ENCODE assay signal across 8 cellular contexts in genomic region chr16:19520861-19521331, GRCh38.
DNase-seq lines count a peak whose midpoint lies in the region; ATAC-seq lines count a peak whose summit lies in the region.

No MANE protein-coding gene starts in this region.

- peaks cover 24% of the 10 kb centered on the region for H3K4me1 ChIP-seq in HUES48 (ENCODE audit: control insufficient read depth, insufficient read depth, low read length)

- no peak for ATAC-seq in GM18868 (IDR thresholded peaks at IDR 0.05; ENCODE audit: unreplicated experiment)

- H3K9me3 ChIP-seq in HUES48 (ENCODE audit: control insufficient read depth, insufficient read depth, low read length): no peaks in the 10 kb centered on the region

- H3K27ac ChIP-seq in HUES48 (ENCODE audit: low read depth, low read length): no peak overlapping the region

- no peaks in the 10 kb centered on the region for H3K9me3 Mint-ChIP-seq in activated naive CD4-positive, alpha-beta T cell treated with anti-CD3 and anti-CD28 coated beads, Interleukin-2, amount 50 U/mL, for 24 hours
- H3K9me3 Mint-ChIP-seq in stimulated activated naive CD8-positive, alpha-beta T cell treated with anti-CD3 and anti-CD28 coated beads, Interleukin-15, Interleukin-2, amounts not matched to agents 100 ng/mL and 50 ng/mL, for 24 hours: no peaks in the 10 kb centered on the region

- H3K27me3 Mint-ChIP-seq in activated naive CD4-positive, alpha-beta T cell treated with anti-CD3 and anti-CD28 coated beads, Interleukin-2, amount 50 U/mL, for 24 hours: no peaks in the 10 kb centered on the region
- H3K27me3 Mint-ChIP-seq in stimulated activated naive CD8-positive, alpha-beta T cell treated with anti-CD3 and anti-CD28 coated beads, Interleukin-15, Interleukin-2, amounts not matched to agents 100 ng/mL and 50 ng/mL, for 24 hours: no peaks in the 10 kb centered on the region

- peak overlapping the region; percentile 84 for H3K4me3 ChIP-seq in HUES48 (ENCODE audit: low read depth, low read length)

- peak overlapping the region; percentile 95 for H3K4me3 Mint-ChIP-seq in activated naive CD4-positive, alpha-beta T cell treated with anti-CD3 and anti-CD28 coated beads, Interleukin-2, amount 50 U/mL, for 24 hours
- H3K4me3 Mint-ChIP-seq in stimulated activated naive CD8-positive, alpha-beta T cell treated with anti-CD3 and anti-CD28 coated beads, Interleukin-15, Interleukin-2, amounts not matched to agents 100 ng/mL and 50 ng/mL, for 24 hours: peak overlapping the region; percentile 91

- no peaks in the 10 kb centered on the region for H3K27me3 ChIP-seq in HUES48 (ENCODE audit: control insufficient read depth, insufficient read depth, low read length)

- peak overlapping the region; percentile 96 for H3K27ac Mint-ChIP-seq in activated naive CD4-positive, alpha-beta T cell treated with anti-CD3 and anti-CD28 coated beads, Interleukin-2, amount 50 U/mL, for 24 hours
- peak overlapping the region; percentile 86 for H3K27ac Mint-ChIP-seq in stimulated activated naive CD8-positive, alpha-beta T cell treated with anti-CD3 and anti-CD28 coated beads, Interleukin-15, Interleukin-2, amounts not matched to agents 100 ng/mL and 50 ng/mL, for 24 hours

- DNase-seq in COLO829 (ENCODE audit: low spot score): peak; percentile 13
- peak; percentile 57 for DNase-seq in iris pigment epithelial cell (ENCODE audit: low read depth)
- DNase-seq in T-helper 9 cell: no peak
- DNase-seq in cerebellar nuclear complex (lab: John Stamatoyannopoulos, UW): no peak

- H3K36me3 ChIP-seq in HUES48 (ENCODE audit: control insufficient read depth, insufficient read depth, low read length): peaks cover 24% of the 10 kb centered on the region

- peak overlapping the region; percentile 75 for H3K9ac ChIP-seq in HUES48 (ENCODE audit: low read depth, low read length)

- H3K4me1 Mint-ChIP-seq in activated naive CD4-positive, alpha-beta T cell treated with anti-CD3 and anti-CD28 coated beads, Interleukin-2, amount 50 U/mL, for 24 hours: peaks cover 68% of the 10 kb centered on the region
- H3K4me1 Mint-ChIP-seq in stimulated activated naive CD8-positive, alpha-beta T cell treated with anti-CD3 and anti-CD28 coated beads, Interleukin-15, Interleukin-2, amounts not matched to agents 100 ng/mL and 50 ng/mL, for 24 hours (ENCODE audit: low read depth): peaks cover 61% of the 10 kb centered on the region

- H3K36me3 Mint-ChIP-seq in activated naive CD4-positive, alpha-beta T cell treated with anti-CD3 and anti-CD28 coated beads, Interleukin-2, amount 50 U/mL, for 24 hours: peaks cover 6% of the 10 kb centered on the region
- peaks cover 33% of the 10 kb centered on the region for H3K36me3 Mint-ChIP-seq in stimulated activated naive CD8-positive, alpha-beta T cell treated with anti-CD3 and anti-CD28 coated beads, Interleukin-15, Interleukin-2, amounts not matched to agents 100 ng/mL and 50 ng/mL, for 24 hours (ENCODE audit: low read depth)

Comparison
In these comparisons a context has a peak if more than half of its experiments do, and no peak if none do; other contexts are left out.
1. DNase-seq: peak in COLO829 (single experiment) and iris pigment epithelial cell (single experiment); none in T-helper 9 cell (single experiment) and cerebellar nuclear complex (0 of 2).